Comparison of ENCODE assay signal across 13 cellular contexts in genomic region chr4:158139086-158139485, GRCh38. TPM values are rescaled to one million over a fixed set of nuclear protein-coding genes. Genes with fewer than 3 reads are reported as not detected.
A peak's percentile ranks its signal among the peaks of the same experiment; 100 is the strongest.
DNase-seq lines count a peak whose midpoint lies in the region; ATAC-seq and TF ChIP-seq lines count a peak whose summit lies in the region.
"Had no signal": no experiment of that assay in that cellular context is flagged by ENCODE, and none has a peak within 500 bp of the region (broad histone marks: within the 10 kb centered on the region; RNA-seq: fewer than 3 reads in every experiment).

No MANE protein-coding gene starts in this region.

- peaks cover 20% of the 10 kb centered on the region for H3K4me1 ChIP-seq in mesodermal cell (ENCODE audit: control insufficient read depth, insufficient read depth, low read length, poor library complexity, severe bottlenecking)
- peaks cover 0 to 11% of the 10 kb centered on the region in 2 donors for H3K4me1 ChIP-seq in uterus
- H3K4me1 ChIP-seq in testis: no peaks in the 10 kb centered on the region

- no peak overlapping the region for H3K4me3 ChIP-seq in mesodermal cell (ENCODE audit: extremely low read depth, insufficient read depth, low read length, poor library complexity, severe bottlenecking)
- no peak overlapping the region for H3K4me3 ChIP-seq in uterus
- no peak overlapping the region for H3K4me3 ChIP-seq in testis
- H3K4me3 ChIP-seq: PC-9 had no signal

- no peak for ATAC-seq in activated naive CD4-positive, alpha-beta T cell treated with anti-CD3 and anti-CD28 coated beads, Interleukin-2, amount 50 U/mL, for 72 hours

- H3K9me3 Mint-ChIP-seq in activated naive CD4-positive, alpha-beta T cell treated with anti-CD3 and anti-CD28 coated beads, Interleukin-2, amount 50 U/mL, for 72 hours: no peaks in the 10 kb centered on the region

- TF ChIP-seq CTCF in uterus (IDR thresholded peaks at IDR 0.05) (no peak), testis (IDR thresholded peaks at IDR 0.05) (no peak)

- H3K27ac ChIP-seq in mesodermal cell (ENCODE audit: low read depth, low read length, severe bottlenecking) (peak overlapping the region; percentile 58), uterus (peak overlapping the region; percentile 2 to 49), testis (no peak overlapping the region)
- H3K27ac ChIP-seq: PC-9 had no signal

- intact Hi-C loops in uterus (cut with DNase I; ENCODE audit: low total_unique reads): no loop called here
- intact Hi-C loops in testis (cut with DNase I; ENCODE audit: low total_unique reads): no loop called here

- H3K36me3 ChIP-seq in mesodermal cell (ENCODE audit: control insufficient read depth, insufficient read depth, low read length): peaks cover 41% of the 10 kb centered on the region
- no peaks in the 10 kb centered on the region for H3K36me3 ChIP-seq in uterus
- H3K36me3 ChIP-seq in testis (ENCODE audit: low read depth, missing control alignments): no peaks in the 10 kb centered on the region

- H3K27ac Mint-ChIP-seq in activated naive CD4-positive, alpha-beta T cell treated with anti-CD3 and anti-CD28 coated beads, Interleukin-2, amount 50 U/mL, for 72 hours: no peak overlapping the region

- H3K27me3 ChIP-seq in uterus (no peaks in the 10 kb centered on the region), testis (no peaks in the 10 kb centered on the region)

- H3K9me3 ChIP-seq in mesodermal cell (ENCODE audit: control insufficient read depth, low read length) (no peaks in the 10 kb centered on the region), uterus (no peaks in the 10 kb centered on the region), testis (no peaks in the 10 kb centered on the region)

- no peak for TF ChIP-seq POLR2A in uterus (IDR thresholded peaks at IDR 0.05)
- no peak for TF ChIP-seq POLR2A in testis (IDR thresholded peaks at IDR 0.05)

- DNase-seq in LHCN-M2 (ENCODE audit: low read depth) (peak; percentile 24), amniotic epithelial cell (ENCODE audit: low read depth) (peak; percentile 81), uterus (no peak), DMS79 treated with DMSO at 0.1 percent for 48 hours (lab: John Stamatoyannopoulos, UW) (no peak), testis (no peak)
- no peak for DNase-seq in activated naive CD4-positive, alpha-beta T cell treated with anti-CD3 and anti-CD28 coated beads, Interleukin-2, amount 50 U/mL, for 72 hours (ENCODE audit: low spot score in 2 of 2)
- DNase-seq: ACHN, AML-193, NCI-H187 treated with DMSO at 0.1 percent for 48 hours, NCI-H446, NCI-H774 had no signal

- WGBS in mesodermal cell (ENCODE audit: insufficient coverage in 2 of 2), 2 experiments: 75% methylated on average over 2 of the region's 5 CpGs; no CpG with 5 or more reads in 1 of the 2 experiments
- 67 to 75% methylated on average over 5 of the region's 5 CpGs for WGBS in testis, 2 donors

- no peaks in the 10 kb centered on the region for H3K36me3 Mint-ChIP-seq in activated naive CD4-positive, alpha-beta T cell treated with anti-CD3 and anti-CD28 coated beads, Interleukin-2, amount 50 U/mL, for 72 hours

RNA-seq across cellular contexts. Expression of gene GASK1B, which starts 33.7 kb away (rescaled TPM):
- 54.4 and 60.4 TPM in 2 replicates for total RNA-seq in LHCN-M2 (2014; rRNA removed)
- polyA plus RNA-seq in LHCN-M2 (2012): 19.6 TPM
- polyA plus RNA-seq in mesodermal cell (2013, experiment 1 of 2): 86.3 TPM
- polyA plus RNA-seq in mesodermal cell (2013, experiment 2 of 2): 87.7 TPM
- total RNA-seq in uterus: 100 to 1,000 TPM in 1 of 4 donors, 10 to 100 TPM in 3; 54.7 to 135 (median 62.7) TPM
- not detected for total RNA-seq in activated naive CD4-positive, alpha-beta T cell treated with anti-CD3 and anti-CD28 coated beads, Interleukin-2, amount 50 U/mL, for 72 hours
- 10 to 100 TPM; 19.8 to 24.0 TPM for total RNA-seq in testis
- 19.3 TPM for polyA plus RNA-seq in testis (ENCODE audit: insufficient read depth, low read depth, low replicate concordance)

Comparison
In these comparisons a context has a peak if more than half of its experiments do, and no peak if none do; other contexts are left out.
1. DNase-seq: peak in LHCN-M2 (single experiment) and amniotic epithelial cell (single experiment); none in uterus (0 of 2), activated naive CD4-positive, alpha-beta T cell treated with anti-CD3 and anti-CD28 coated beads, Interleukin-2, amount 50 U/mL, for 72 hours (0 of 2), DMS79 treated with DMSO at 0.1 percent for 48 hours (single experiment) and testis (single experiment).
2. H3K27ac ChIP-seq: peak in mesodermal cell (single experiment) and uterus (2 of 2); none in testis (0 of 2).
3. RNA of gene GASK1B, which starts 33.7 kb away (total RNA-seq): 54.7 to 135 TPM in uterus, 54.4 to 60.4 TPM in LHCN-M2 and 19.8 to 24.0 TPM in testis; not detected in activated naive CD4-positive, alpha-beta T cell treated with anti-CD3 and anti-CD28 coated beads, Interleukin-2, amount 50 U/mL, for 72 hours; every median in the first group is over 10 times any median in the second.